In the genomic region with DNA sequence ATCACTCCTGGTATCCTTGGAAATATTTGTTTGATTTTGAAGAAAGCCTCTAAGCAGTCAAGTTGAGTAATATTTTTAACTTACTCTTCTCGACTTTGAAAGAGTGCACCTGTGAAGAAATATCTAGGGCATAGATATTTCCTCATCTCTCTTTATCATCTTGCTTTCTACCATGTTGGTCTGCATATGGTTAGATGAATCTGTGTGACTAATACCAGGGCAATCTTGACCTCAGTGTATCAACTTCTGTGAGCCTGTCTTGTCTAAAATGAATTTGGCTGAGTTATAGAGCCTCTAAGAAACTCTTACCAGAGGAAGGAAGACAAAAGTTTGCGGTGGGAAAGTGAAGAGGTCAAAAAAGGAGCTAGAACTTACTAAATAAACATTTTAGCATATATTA, we compare ENCODE assay signal across 25 cellular contexts.
"Had no signal": no experiment of that assay in that cellular context is flagged by ENCODE, and none has a peak within 500 bp of the region (broad histone marks: within the 10 kb centered on the region; RNA-seq: fewer than 3 reads in every experiment).

No MANE protein-coding gene starts in this region.

- H3K4me3 ChIP-seq: heart left ventricle, left ventricle myocardium inferior, lung, right lobe of liver, skin epidermis, thoracic aorta had no signal

- H3K27ac ChIP-seq: foreskin keratinocyte, heart left ventricle, left ventricle myocardium inferior, neutrophil, right lobe of liver, skin epidermis, thoracic aorta had no signal

- DNase-seq: activated CD4-positive, alpha-beta T cell treated with anti-CD3 and anti-CD28 coated beads for 36 hours; activated CD4-positive, alpha-beta T cell treated with anti-CD3 and anti-CD28 coated beads, Interleukin-2, amount 50 U/mL, for 4 hours; activated CD4-positive, CD25-positive, alpha-beta regulatory T cell; activated naive CD4-positive, alpha-beta T cell; activated T-cell treated with anti-CD3 and anti-CD28 coated beads for 4 hours; activated T-cell treated with anti-CD3 and anti-CD28 coated beads, Interleukin-2, amount 50 U/mL, for 72 hours; aorta; caudate nucleus; cortex of kidney; effector memory CD8-positive, alpha-beta T cell; heart left ventricle; left ventricle myocardium inferior; naive B cell; nephron progenitor cell; right lobe of liver; stimulated activated CD4-positive, alpha-beta T cell treated with anti-CD3 and anti-CD28 coated beads, Interleukin-12 subunit alpha, Interleukin-12 subunit beta, amount 100 ng/mL, for 4 hours; stimulated activated CD4-positive, alpha-beta T cell treated with anti-CD3 and anti-CD28 coated beads, Interleukin-4, amount 100 ng/mL, for 1 hour; stimulated activated naive CD8-positive, alpha-beta T cell treated with anti-CD3 and anti-CD28 coated beads, Interleukin-15, Interleukin-2, amounts not matched to agents 100 U/mL and 50 U/mL, for 24 hours; T-helper 2 cell had no signal

- ATAC-seq: activated CD4-positive, alpha-beta T cell treated with anti-CD3 and anti-CD28 coated beads for 36 hours; activated T-cell treated with anti-CD3 and anti-CD28 coated beads, Interleukin-2, amount 50 U/mL, for 72 hours; effector memory CD8-positive, alpha-beta T cell; foreskin keratinocyte; heart left ventricle; right lobe of liver; stimulated activated naive CD8-positive, alpha-beta T cell treated with anti-CD3 and anti-CD28 coated beads, Interleukin-15, Interleukin-2, amounts not matched to agents 100 U/mL and 50 U/mL, for 24 hours had no signal

- H3K4me1 ChIP-seq: heart left ventricle, left ventricle myocardium inferior, right lobe of liver had no signal

- FAIRE-seq: urothelium cell line had no signal

- H3K36me3 ChIP-seq: heart left ventricle, left ventricle myocardium inferior, neutrophil, right lobe of liver, thoracic aorta had no signal

- H3K27me3 ChIP-seq: foreskin keratinocyte, heart left ventricle, neutrophil, right lobe of liver had no signal

- H3K9me3 ChIP-seq: left ventricle myocardium inferior, neutrophil, right lobe of liver, thoracic aorta had no signal
